ENCODE assay signal across 8 cellular contexts in the genomic region with DNA sequence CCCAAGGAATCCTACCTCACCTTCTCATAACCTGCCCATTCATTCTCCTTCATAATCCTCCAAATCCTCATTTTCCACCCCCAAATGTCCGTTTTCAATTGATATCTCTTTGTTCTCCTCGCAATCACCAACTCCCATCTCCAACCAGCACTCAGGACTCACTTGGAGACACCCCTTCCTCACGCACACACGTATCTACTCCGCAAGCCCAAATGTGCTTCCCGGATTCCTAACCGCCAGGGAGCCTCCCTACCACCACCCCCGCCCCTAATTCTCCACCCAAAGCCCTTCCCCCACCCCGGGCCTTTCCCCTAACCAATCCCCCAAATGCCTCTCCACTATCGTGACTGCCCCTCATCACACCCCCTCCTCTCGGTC. TPM values are rescaled to one million over a fixed set of nuclear protein-coding genes. Genes with fewer than 3 reads are reported as not detected.
DNase-seq lines count a peak whose midpoint lies in the region; ATAC-seq, FAIRE-seq and TF ChIP-seq lines count a peak whose summit lies in the region.

No MANE protein-coding gene starts in this region.

- TF ChIP-seq CTCF in BE2C (IDR thresholded peaks at IDR 0.05; ENCODE audit: low read depth, low read length) = no peak
- TF ChIP-seq CTCF in bronchial epithelial cell (IDR thresholded peaks at IDR 0.05; ENCODE audit: insufficient read depth, low read length, severe bottlenecking) = no peak
- TF ChIP-seq CTCF in mucosa of descending colon (IDR thresholded peaks at IDR 0.05) = no peak

- ATAC-seq in HG03342 (IDR thresholded peaks at IDR 0.05; ENCODE audit: unreplicated experiment) (peak; percentile 4), mucosa of descending colon (peak; percentile 17), GM21717 (IDR thresholded peaks at IDR 0.05; ENCODE audit: unreplicated experiment) (no peak), GM18868 (IDR thresholded peaks at IDR 0.05; ENCODE audit: unreplicated experiment) (no peak), HG03460 (IDR thresholded peaks at IDR 0.05; ENCODE audit: unreplicated experiment) (no peak)

- H3K36me3 ChIP-seq in BE2C = no peaks in the 10 kb centered on the region
- H3K36me3 ChIP-seq in bronchial epithelial cell (ENCODE audit: control insufficient read depth, insufficient read depth, low read length) = peaks cover 3% of the 10 kb centered on the region
- H3K36me3 ChIP-seq in mucosa of descending colon (ENCODE audit: low read depth) = no peaks in the 10 kb centered on the region

- H3K4me1 ChIP-seq in BE2C = no peaks in the 10 kb centered on the region; the same call in 1 of the 2 replicates
- H3K4me1 ChIP-seq in mucosa of descending colon (ENCODE audit: low read depth) = peaks cover 26% of the 10 kb centered on the region

- no peak for FAIRE-seq in bronchial epithelial cell (lab: Jason Lieb, UNC)

- no peak for DNase-seq in BE2C
- DNase-seq in bronchial epithelial cell (ENCODE audit: low read depth) = no peak
- DNase-seq in mucosa of descending colon = no peak
- DNase-seq in CD1c-positive myeloid dendritic cell (ENCODE audit: extremely low spot score) = no peak

- intact Hi-C loops in mucosa of descending colon (cut with DNase I, micrococcal nuclease) = loop anchor here in 1 of 2 donors (5.0 kb wide), 1 partner anchor 44 kb away; no protein-coding TSS in a partner anchor

- no peaks in the 10 kb centered on the region for H3K27me3 ChIP-seq in BE2C
- H3K27me3 ChIP-seq in bronchial epithelial cell (ENCODE audit: control insufficient read depth, insufficient read depth, low read length) = no peaks in the 10 kb centered on the region

- H3K4me3 ChIP-seq in BE2C (ENCODE audit: low read depth, low read length) (peak overlapping the region; percentile 84), bronchial epithelial cell (ENCODE audit: low read depth, low read length) (peak overlapping the region; percentile 62), mucosa of descending colon (peak overlapping the region; percentile 58)

- H3K9me3 ChIP-seq in BE2C (no peaks in the 10 kb centered on the region), mucosa of descending colon (no peaks in the 10 kb centered on the region)

RNA-seq across cellular contexts. Expression of gene KCTD10, which starts 0.3 kb away (rescaled TPM):
- 69.5 TPM for polyA plus RNA-seq in BE2C (2012; ENCODE audit: insufficient read depth, insufficient read length, low read depth)
- total RNA-seq in bronchial epithelial cell (20.8 and 22.9 TPM in 2 replicates), mucosa of descending colon (10 to 100 TPM; 81.1 to 86.3 (median 86.0) TPM)

RNA-seq across cellular contexts. Expression of gene UBE3B, which starts 0.6 kb away (rescaled TPM):
- 31.0 TPM for polyA plus RNA-seq in BE2C (2012; ENCODE audit: insufficient read depth, insufficient read length, low read depth)
- 32.4 and 32.6 TPM in 2 replicates for total RNA-seq in bronchial epithelial cell
- total RNA-seq in mucosa of descending colon = 10 to 100 TPM; 52.5 to 62.3 (median 54.6) TPM

Comparison
In these comparisons a context has a peak if more than half of its experiments do, and no peak if none do; other contexts are left out.
1. ATAC-seq: peak in HG03342 (single experiment) and mucosa of descending colon (single experiment); none in GM21717 (single experiment), GM18868 (single experiment) and HG03460 (single experiment).
2. Peak in every context shown above with its lines, with median percentiles within 50 percentile points of each other: H3K4me3 ChIP-seq.